In the genomic region with DNA sequence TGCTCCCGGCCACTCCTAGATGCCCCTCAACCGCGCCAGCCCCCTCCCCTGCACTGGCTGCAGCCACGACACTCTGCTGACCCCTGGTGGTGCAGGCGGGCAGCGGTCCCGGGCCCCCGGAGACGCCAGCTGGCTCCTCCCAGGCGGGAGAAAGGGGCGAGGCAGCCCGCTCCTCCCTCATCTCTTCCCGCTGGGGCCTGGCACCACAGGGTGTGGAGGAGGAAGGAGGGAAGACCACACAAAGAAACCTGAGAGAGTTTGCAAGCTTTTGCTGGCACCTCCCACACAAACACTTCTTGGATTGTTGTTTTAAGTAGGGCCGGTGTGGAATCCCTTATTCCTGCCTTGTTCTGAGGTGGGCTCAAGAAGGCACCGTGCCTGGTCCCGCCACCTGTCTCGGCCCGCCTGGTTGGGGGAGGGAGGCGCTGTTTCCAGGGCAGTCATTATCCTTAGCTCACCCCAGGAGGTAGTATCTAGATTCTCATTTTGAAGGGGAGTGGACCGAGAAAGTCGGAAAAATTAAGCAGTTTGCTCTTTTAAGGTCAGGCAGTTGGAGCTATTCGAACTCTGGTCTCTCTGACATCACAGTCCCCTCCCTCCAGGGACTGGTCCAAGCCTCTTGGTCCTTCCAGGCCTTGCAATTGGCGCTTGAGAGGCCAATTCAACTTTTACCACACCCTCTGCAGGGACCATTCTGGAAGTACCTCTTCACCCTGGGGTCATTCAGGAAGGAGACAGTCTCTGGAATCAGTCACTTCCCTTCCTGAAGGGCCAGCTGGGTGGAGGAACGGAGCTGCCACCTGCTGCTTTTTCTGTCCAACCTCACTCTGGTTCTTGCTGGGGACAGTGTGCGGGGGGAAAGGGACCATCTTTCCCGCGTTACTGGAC, we compare ENCODE assay signal across 8 cellular contexts. TPM values are rescaled to one million over a fixed set of nuclear protein-coding genes. Genes with fewer than 3 reads are reported as not detected.
DNase-seq lines count a peak whose midpoint lies in the region; ATAC-seq and TF ChIP-seq lines count a peak whose summit lies in the region.

No MANE protein-coding gene starts in this region.

- ATAC-seq in lower lobe of right lung = peak; percentile 83 to 87

- peak; percentile 99 for TF ChIP-seq CTCF in lower lobe of right lung (IDR thresholded peaks at IDR 0.05)

- H3K4me3 Mint-ChIP-seq in CD8-positive, alpha-beta memory T cell = peak overlapping the region; percentile 76 to 90 (median 87)
- H3K4me3 Mint-ChIP-seq in activated CD4-positive, alpha-beta memory T cell treated with anti-CD3 and anti-CD28 coated beads for 36 hours = peak overlapping the region; percentile 91

- 7 to 8% methylated on average over 27 of the region's 27 CpGs for WGBS in ectodermal cell, 2 experiments

- H3K4me1 Mint-ChIP-seq in CD8-positive, alpha-beta memory T cell = peaks cover 41 to 56% (median 47%) of the 10 kb centered on the region in 3 donors
- peaks cover 54% of the 10 kb centered on the region for H3K4me1 Mint-ChIP-seq in activated CD4-positive, alpha-beta memory T cell treated with anti-CD3 and anti-CD28 coated beads for 36 hours (ENCODE audit: low read depth)

- H3K4me3 ChIP-seq in CD8-positive, alpha-beta memory T cell (ENCODE audit: low read length) = peak overlapping the region; percentile 49
- H3K4me3 ChIP-seq in ectodermal cell (ENCODE audit: insufficient read depth, low read depth, low read length) (peak overlapping the region; percentile 42), lower lobe of right lung (peak overlapping the region; percentile 63)

- DNase-seq in CD8-positive, alpha-beta memory T cell = peak; percentile 65 to 83 (median 72)
- DNase-seq in HT-29 (ENCODE audit: low spot score) (peak; percentile 90), NCI-H82 (lab: John Stamatoyannopoulos, UW) (peak; percentile 97), lower lobe of right lung (peak; percentile 89), cortex of kidney (lab: John Stamatoyannopoulos, UW) (no peak)
- DNase-seq in activated CD4-positive, alpha-beta memory T cell treated with anti-CD3 and anti-CD28 coated beads for 36 hours = peak; percentile 90
- DNase-seq in stimulated activated CD4-positive, alpha-beta T cell treated with anti-CD3 and anti-CD28 coated beads, TNF-alpha, amount 100 ng/mL, for 1 hour (ENCODE audit: low read depth in 3 of 3, low spot score in 1 of 3) = peak; percentile 35 to 75 (median 40)

- H3K4me1 ChIP-seq in CD8-positive, alpha-beta memory T cell (ENCODE audit: insufficient read depth, low read length) = peaks cover 55% of the 10 kb centered on the region
- H3K4me1 ChIP-seq in ectodermal cell (ENCODE audit: control insufficient read depth, insufficient read depth, low read length) = peaks cover 66% of the 10 kb centered on the region
- H3K4me1 ChIP-seq in lower lobe of right lung = peaks cover 57% of the 10 kb centered on the region

- H3K9me3 Mint-ChIP-seq in CD8-positive, alpha-beta memory T cell = no peaks in the 10 kb centered on the region
- no peaks in the 10 kb centered on the region for H3K9me3 Mint-ChIP-seq in activated CD4-positive, alpha-beta memory T cell treated with anti-CD3 and anti-CD28 coated beads for 36 hours

- H3K27ac ChIP-seq in CD8-positive, alpha-beta memory T cell (ENCODE audit: low read depth, low read length) = no peak overlapping the region
- peak overlapping the region; percentile 74 for H3K27ac ChIP-seq in ectodermal cell (ENCODE audit: insufficient read depth, low read depth, low read length, poor library complexity, severe bottlenecking)
- H3K27ac ChIP-seq in lower lobe of right lung = peak overlapping the region; percentile 77

- no peaks in the 10 kb centered on the region for H3K36me3 ChIP-seq in CD8-positive, alpha-beta memory T cell (ENCODE audit: insufficient read depth, low read length)
- H3K36me3 ChIP-seq in ectodermal cell (ENCODE audit: control insufficient read depth, insufficient read depth, low read length) (no peaks in the 10 kb centered on the region), lower lobe of right lung (no peaks in the 10 kb centered on the region)

- POLR2A ChIA-PET in CD8-positive, alpha-beta memory T cell (lab: Charles Lee) = interaction anchor here (0.6 to 2.2 kb wide), 9 partner anchors 10 to 25 kb away, joined by 3 to 20 read pairs (median 8); partner anchors contain the start of gene TP53I13
- POLR2A ChIA-PET in activated CD4-positive, alpha-beta memory T cell treated with anti-CD3 and anti-CD28 coated beads for 36 hours (lab: Charles Lee) = interaction anchor here (0.6 to 3.2 kb wide), 7 partner anchors 9 to 495 kb away, joined by 3 to 13 read pairs (median 3); no protein-coding TSS in a partner anchor

- H3K27ac Mint-ChIP-seq in CD8-positive, alpha-beta memory T cell = peak overlapping the region in 6 of 8 donors; percentile 29 to 85 (median 54)
- H3K27ac Mint-ChIP-seq in activated CD4-positive, alpha-beta memory T cell treated with anti-CD3 and anti-CD28 coated beads for 36 hours = peak overlapping the region; percentile 56

- no peaks in the 10 kb centered on the region for H3K27me3 Mint-ChIP-seq in CD8-positive, alpha-beta memory T cell
- no peaks in the 10 kb centered on the region for H3K27me3 Mint-ChIP-seq in activated CD4-positive, alpha-beta memory T cell treated with anti-CD3 and anti-CD28 coated beads for 36 hours

- CTCF ChIA-PET in CD8-positive, alpha-beta memory T cell (lab: Charles Lee) = interaction anchor here (0.7 to 6.2 kb wide), 12 partner anchors 9 to 338 kb away, joined by 3 to 113 read pairs (median 10); partner anchors contain the start of genes ABHD15, SSH2 and TP53I13
- CTCF ChIA-PET in activated CD4-positive, alpha-beta memory T cell treated with anti-CD3 and anti-CD28 coated beads for 36 hours (lab: Charles Lee) = interaction anchor here (0.5 to 5.0 kb wide), 24 partner anchors 9 to 454 kb away, joined by 3 to 159 read pairs (median 5); partner anchors contain the start of genes ABHD15, CORO6 and TP53I13

- peaks cover 0 to 4% (median 1%) of the 10 kb centered on the region in 3 donors for H3K36me3 Mint-ChIP-seq in CD8-positive, alpha-beta memory T cell
- peaks cover 2% of the 10 kb centered on the region for H3K36me3 Mint-ChIP-seq in activated CD4-positive, alpha-beta memory T cell treated with anti-CD3 and anti-CD28 coated beads for 36 hours

- no peaks in the 10 kb centered on the region for H3K9me3 ChIP-seq in CD8-positive, alpha-beta memory T cell (ENCODE audit: low read length)
- no peaks in the 10 kb centered on the region for H3K9me3 ChIP-seq in ectodermal cell (ENCODE audit: control insufficient read depth, low read length)
- no peaks in the 10 kb centered on the region for H3K9me3 ChIP-seq in lower lobe of right lung

- no peaks in the 10 kb centered on the region for H3K27me3 ChIP-seq in CD8-positive, alpha-beta memory T cell (ENCODE audit: insufficient read depth, low read length, poor library complexity, severe bottlenecking)
- H3K27me3 ChIP-seq in ectodermal cell (ENCODE audit: control insufficient read depth, insufficient read depth, low read length, poor library complexity, severe bottlenecking) (peaks cover 16% of the 10 kb centered on the region), lower lobe of right lung (ENCODE audit: low read depth) (no peaks in the 10 kb centered on the region)

- intact Hi-C loops in activated CD4-positive, alpha-beta memory T cell treated with anti-CD3 and anti-CD28 coated beads for 36 hours (cut with micrococcal nuclease) = loop anchor here (1.0 kb wide), 2 partner anchors 12 to 23 kb away; no protein-coding TSS in a partner anchor
- intact Hi-C loops in lower lobe of right lung (cut with DNase I) = no loop called here

RNA-seq across cellular contexts. Expression of gene ANKRD13B, which starts 1.0 kb away (rescaled TPM):
- total RNA-seq in CD8-positive, alpha-beta memory T cell = 10 to 100 TPM; 20.8 to 21.8 TPM
- polyA plus RNA-seq in CD8-positive, alpha-beta memory T cell = 0.35 TPM
- 26.6 and 28.0 TPM in 2 replicates for total RNA-seq in HT-29 (2014; rRNA removed; shearing (Covaris generic))
- total RNA-seq in activated CD4-positive, alpha-beta memory T cell treated with anti-CD3 and anti-CD28 coated beads for 36 hours = 10 to 100 TPM; 14.1 to 15.1 TPM
- 20.8 TPM for polyA plus RNA-seq in ectodermal cell (2013, experiment 1 of 4)
- 13.3 TPM for polyA plus RNA-seq in ectodermal cell (2013, experiment 2 of 4)
- polyA plus RNA-seq in ectodermal cell (2013, experiment 3 of 4) = 16.9 TPM
- polyA plus RNA-seq in ectodermal cell (2013, experiment 4 of 4) = 17.1 TPM
- total RNA-seq in lower lobe of right lung = 6.6 TPM

RNA-seq across cellular contexts. Expression of gene GIT1, which starts 2.5 kb away (rescaled TPM):
- 10 to 100 TPM; 69.7 to 69.8 TPM for total RNA-seq in CD8-positive, alpha-beta memory T cell
- polyA plus RNA-seq in CD8-positive, alpha-beta memory T cell = 25.7 TPM
- total RNA-seq in HT-29 (2014; rRNA removed; shearing (Covaris generic)) = 52.2 and 56.3 TPM in 2 replicates
- 10 to 100 TPM; 51.3 to 54.4 TPM for total RNA-seq in activated CD4-positive, alpha-beta memory T cell treated with anti-CD3 and anti-CD28 coated beads for 36 hours
- 70.2 TPM for polyA plus RNA-seq in ectodermal cell (2013, experiment 1 of 4)
- 58.0 TPM for polyA plus RNA-seq in ectodermal cell (2013, experiment 2 of 4)
- 53.3 TPM for polyA plus RNA-seq in ectodermal cell (2013, experiment 3 of 4)
- 54.0 TPM for polyA plus RNA-seq in ectodermal cell (2013, experiment 4 of 4)
- total RNA-seq in lower lobe of right lung = 53.1 TPM

RNA-seq across cellular contexts. Expression of gene TP53I13, which starts 23.5 kb away (rescaled TPM):
- 10 to 100 TPM; 71.3 to 75.5 TPM for total RNA-seq in CD8-positive, alpha-beta memory T cell
- polyA plus RNA-seq in CD8-positive, alpha-beta memory T cell = 33.1 TPM
- total RNA-seq in HT-29 (2014; rRNA removed; shearing (Covaris generic)) = 118 and 141 TPM in 2 replicates
- total RNA-seq in activated CD4-positive, alpha-beta memory T cell treated with anti-CD3 and anti-CD28 coated beads for 36 hours = 10 to 100 TPM; 54.2 to 55.3 TPM
- polyA plus RNA-seq in ectodermal cell (2013, experiment 1 of 4) = 24.8 TPM
- 23.0 TPM for polyA plus RNA-seq in ectodermal cell (2013, experiment 2 of 4)
- polyA plus RNA-seq in ectodermal cell (2013, experiment 3 of 4) = 24.5 TPM
- polyA plus RNA-seq in ectodermal cell (2013, experiment 4 of 4) = 30.6 TPM
- 62.7 TPM for total RNA-seq in lower lobe of right lung

RNA-seq across cellular contexts. Expression of gene ABHD15, which starts 25.1 kb away (rescaled TPM):
- 10 to 100 TPM; 18.3 to 19.3 TPM for total RNA-seq in CD8-positive, alpha-beta memory T cell
- polyA plus RNA-seq in CD8-positive, alpha-beta memory T cell = 22.6 TPM
- total RNA-seq in HT-29 (2014; rRNA removed; shearing (Covaris generic)) = 20.6 and 25.5 TPM in 2 replicates
- total RNA-seq in activated CD4-positive, alpha-beta memory T cell treated with anti-CD3 and anti-CD28 coated beads for 36 hours = 1 to 10 TPM; 8.9 to 9.8 TPM
- 2.0 TPM for polyA plus RNA-seq in ectodermal cell (2013, experiment 1 of 4)
- 1.3 TPM for polyA plus RNA-seq in ectodermal cell (2013, experiment 2 of 4)
- polyA plus RNA-seq in ectodermal cell (2013, experiment 3 of 4) = 1.1 TPM
- polyA plus RNA-seq in ectodermal cell (2013, experiment 4 of 4) = 1.3 TPM
- total RNA-seq in lower lobe of right lung = 14.3 TPM

RNA-seq across cellular contexts. Expression of gene CORO6, which starts 30.7 kb away (rescaled TPM):
- total RNA-seq in CD8-positive, alpha-beta memory T cell = 1 to 10 TPM; 2.5 to 2.9 TPM
- 0.17 TPM for polyA plus RNA-seq in CD8-positive, alpha-beta memory T cell
- total RNA-seq in HT-29 (2014; rRNA removed; shearing (Covaris generic)) = 0.25 and 0.26 TPM in 2 replicates
- total RNA-seq in activated CD4-positive, alpha-beta memory T cell treated with anti-CD3 and anti-CD28 coated beads for 36 hours = 10 to 100 TPM; 21.3 to 22.1 TPM
- 5.9 TPM for polyA plus RNA-seq in ectodermal cell (2013, experiment 1 of 4)
- polyA plus RNA-seq in ectodermal cell (2013, experiment 2 of 4) = 3.9 TPM
- 5.7 TPM for polyA plus RNA-seq in ectodermal cell (2013, experiment 3 of 4)
- 5.9 TPM for polyA plus RNA-seq in ectodermal cell (2013, experiment 4 of 4)
- total RNA-seq in lower lobe of right lung = 6.6 TPM
